In genomic region chr1:57061369-57061768, GRCh38 we compare ENCODE assay signal across 10 cellular contexts.
A peak's percentile ranks its signal among the peaks of the same experiment; 100 is the strongest.
DNase-seq lines count a peak whose midpoint lies in the region; ATAC-seq and TF ChIP-seq lines count a peak whose summit lies in the region.
"Had no signal": no experiment of that assay in that cellular context is flagged by ENCODE, and none has a peak within 500 bp of the region (broad histone marks: within the 10 kb centered on the region; RNA-seq: fewer than 3 reads in every experiment).

No MANE protein-coding gene starts in this region.

- peaks cover 10% of the 10 kb centered on the region for H3K4me1 Mint-ChIP-seq in stimulated activated effector memory CD8-positive, alpha-beta T cell treated with anti-CD3 and anti-CD28 coated beads, Interleukin-12 subunit alpha, Interleukin-12 subunit beta, amount 100 ng/mL, for 72 hours
- H3K4me1 Mint-ChIP-seq in osteocyte (ENCODE audit: unreplicated experiment), result no peaks in the 10 kb centered on the region
- no peaks in the 10 kb centered on the region for H3K4me1 Mint-ChIP-seq in activated naive CD8-positive, alpha-beta T cell treated with anti-CD3 and anti-CD28 coated beads, Interleukin-2, amount 50 U/mL, for 24 hours

- no peak overlapping the region for H3K27ac Mint-ChIP-seq in stimulated activated effector memory CD8-positive, alpha-beta T cell treated with anti-CD3 and anti-CD28 coated beads, Interleukin-12 subunit alpha, Interleukin-12 subunit beta, amount 100 ng/mL, for 72 hours
- H3K27ac Mint-ChIP-seq in osteocyte (ENCODE audit: unreplicated experiment), result no peak overlapping the region
- H3K27ac Mint-ChIP-seq in activated naive CD8-positive, alpha-beta T cell treated with anti-CD3 and anti-CD28 coated beads, Interleukin-2, amount 50 U/mL, for 24 hours, result no peak overlapping the region
- H3K27ac Mint-ChIP-seq: activated CD8-positive, alpha-beta memory T cell treated with anti-CD3 and anti-CD28 coated beads, Interleukin-2, amount 10 ng/mL, durations not matched to agents 7 days and 5 days had no signal

- H3K9me3 Mint-ChIP-seq in stimulated activated effector memory CD8-positive, alpha-beta T cell treated with anti-CD3 and anti-CD28 coated beads, Interleukin-12 subunit alpha, Interleukin-12 subunit beta, amount 100 ng/mL, for 72 hours, result no peaks in the 10 kb centered on the region
- H3K9me3 Mint-ChIP-seq in osteocyte (ENCODE audit: unreplicated experiment), result no peaks in the 10 kb centered on the region
- H3K9me3 Mint-ChIP-seq in activated naive CD8-positive, alpha-beta T cell treated with anti-CD3 and anti-CD28 coated beads, Interleukin-2, amount 50 U/mL, for 24 hours, result no peaks in the 10 kb centered on the region

- H3K36me3 Mint-ChIP-seq in stimulated activated effector memory CD8-positive, alpha-beta T cell treated with anti-CD3 and anti-CD28 coated beads, Interleukin-12 subunit alpha, Interleukin-12 subunit beta, amount 100 ng/mL, for 72 hours, result no peaks in the 10 kb centered on the region
- H3K36me3 Mint-ChIP-seq in osteocyte (ENCODE audit: unreplicated experiment), result no peaks in the 10 kb centered on the region
- no peaks in the 10 kb centered on the region for H3K36me3 Mint-ChIP-seq in activated naive CD8-positive, alpha-beta T cell treated with anti-CD3 and anti-CD28 coated beads, Interleukin-2, amount 50 U/mL, for 24 hours (ENCODE audit: low read depth)
- H3K36me3 Mint-ChIP-seq: activated CD8-positive, alpha-beta memory T cell treated with anti-CD3 and anti-CD28 coated beads, Interleukin-2, amount 10 ng/mL, durations not matched to agents 7 days and 5 days had no signal

- DNase-seq in NCI-H748 (lab: John Stamatoyannopoulos, UW; ENCODE audit: unreplicated experiment), result peak; percentile 38
- DNase-seq in NCI-H748 treated with DMSO at 0.1 percent for 48 hours (lab: John Stamatoyannopoulos, UW), result no peak
- peak; percentile 34 for DNase-seq in NCI-H2029 treated with DMSO at 0.1 percent for 48 hours (lab: John Stamatoyannopoulos, UW)
- DNase-seq in fibroblast of peridontal ligament (ENCODE audit: extremely low read depth), result peak; percentile 48
- DNase-seq in stimulated activated effector memory CD8-positive, alpha-beta T cell treated with anti-CD3 and anti-CD28 coated beads, Interleukin-12 subunit alpha, Interleukin-12 subunit beta, amount 100 ng/mL, for 72 hours (ENCODE audit: low spot score in 2 of 2), result no peak
- no peak for DNase-seq in osteocyte (ENCODE audit: extremely low spot score, unreplicated experiment)
- no peak for DNase-seq in HuH-7.5 (ENCODE audit: low spot score)
- DNase-seq in activated naive CD8-positive, alpha-beta T cell treated with anti-CD3 and anti-CD28 coated beads, Interleukin-2, amount 50 U/mL, for 24 hours, result no peak
- DNase-seq: activated CD8-positive, alpha-beta memory T cell treated with anti-CD3 and anti-CD28 coated beads, Interleukin-2, amount 10 ng/mL, durations not matched to agents 7 days and 5 days; aorta had no signal

- ATAC-seq in stimulated activated effector memory CD8-positive, alpha-beta T cell treated with anti-CD3 and anti-CD28 coated beads, Interleukin-12 subunit alpha, Interleukin-12 subunit beta, amount 100 ng/mL, for 72 hours, result peak; percentile 38
- no peak for ATAC-seq in activated naive CD8-positive, alpha-beta T cell treated with anti-CD3 and anti-CD28 coated beads, Interleukin-2, amount 50 U/mL, for 24 hours
- ATAC-seq: activated CD8-positive, alpha-beta memory T cell treated with anti-CD3 and anti-CD28 coated beads, Interleukin-2, amount 10 ng/mL, durations not matched to agents 7 days and 5 days had no signal

- H3K4me3 Mint-ChIP-seq in stimulated activated effector memory CD8-positive, alpha-beta T cell treated with anti-CD3 and anti-CD28 coated beads, Interleukin-12 subunit alpha, Interleukin-12 subunit beta, amount 100 ng/mL, for 72 hours, result no peak overlapping the region
- H3K4me3 Mint-ChIP-seq in osteocyte (ENCODE audit: unreplicated experiment), result no peak overlapping the region
- no peak overlapping the region for H3K4me3 Mint-ChIP-seq in activated naive CD8-positive, alpha-beta T cell treated with anti-CD3 and anti-CD28 coated beads, Interleukin-2, amount 50 U/mL, for 24 hours
- H3K4me3 Mint-ChIP-seq: activated CD8-positive, alpha-beta memory T cell treated with anti-CD3 and anti-CD28 coated beads, Interleukin-2, amount 10 ng/mL, durations not matched to agents 7 days and 5 days had no signal

- no peak for TF ChIP-seq CTCF in osteocyte (IDR thresholded peaks at IDR 0.05)

- H3K27me3 Mint-ChIP-seq in osteocyte (ENCODE audit: unreplicated experiment), result peaks cover 2% of the 10 kb centered on the region
- no peaks in the 10 kb centered on the region for H3K27me3 Mint-ChIP-seq in activated naive CD8-positive, alpha-beta T cell treated with anti-CD3 and anti-CD28 coated beads, Interleukin-2, amount 50 U/mL, for 24 hours
- H3K27me3 Mint-ChIP-seq: activated CD8-positive, alpha-beta memory T cell treated with anti-CD3 and anti-CD28 coated beads, Interleukin-2, amount 10 ng/mL, durations not matched to agents 7 days and 5 days had no signal

Comparison
In these comparisons a context has a peak if more than half of its experiments do, and no peak if none do; other contexts are left out.
1. DNase-seq: peak in NCI-H748 (single experiment), NCI-H2029 treated with DMSO at 0.1 percent for 48 hours (single experiment) and fibroblast of peridontal ligament (single experiment); none in NCI-H748 treated with DMSO at 0.1 percent for 48 hours (single experiment), stimulated activated effector memory CD8-positive, alpha-beta T cell treated with anti-CD3 and anti-CD28 coated beads, Interleukin-12 subunit alpha, Interleukin-12 subunit beta, amount 100 ng/mL, for 72 hours (0 of 2), osteocyte (single experiment), HuH-7.5 (single experiment) and activated naive CD8-positive, alpha-beta T cell treated with anti-CD3 and anti-CD28 coated beads, Interleukin-2, amount 50 U/mL, for 24 hours (single experiment).